Comparison of ENCODE assay signal across 13 cellular contexts in genomic region chr3:132595036-132595435, GRCh38. TPM values are rescaled to one million over a fixed set of nuclear protein-coding genes. Genes with fewer than 3 reads are reported as not detected.
DNase-seq lines count a peak whose midpoint lies in the region; ATAC-seq and TF ChIP-seq lines count a peak whose summit lies in the region.
"Had no signal": no experiment of that assay in that cellular context is flagged by ENCODE, and none has a peak within 500 bp of the region (broad histone marks: within the 10 kb centered on the region; RNA-seq: fewer than 3 reads in every experiment).

No MANE protein-coding gene starts in this region.

- DNase-seq in ACHN (peak; percentile 21), HL-60 (ENCODE audit: low read depth in 1 of 2, low spot score in 1 of 2) (peak; percentile 11 to 56), WTC11 (ENCODE audit: low spot score) (no peak), germinal center (ENCODE audit: low spot score) (peak; percentile 15), Caco-2 (no peak), GM19240 (ENCODE audit: insufficient read length, low spot score) (no peak), body of pancreas (no peak)
- no peak for DNase-seq in stimulated activated CD4-positive, alpha-beta T cell treated with anti-CD3 and anti-CD28 coated beads, Interleukin-4, amount 100 ng/mL, for 1 hour
- DNase-seq: activated naive CD8-positive, alpha-beta T cell treated with anti-CD3 and anti-CD28 coated beads, Interleukin-2, amount 10 ng/mL, durations not matched to agents 7 days and 5 days; esophagus squamous epithelium; NCI-H1417 treated with DMSO at 0.1 percent for 48 hours; stimulated activated naive CD8-positive, alpha-beta T cell treated with anti-CD3 and anti-CD28 coated beads, Interleukin-15, amount 100 ng/mL, for 72 hours had no signal

- H3K4me3 ChIP-seq in HL-60 (replicated peaks; ENCODE audit: insufficient read depth, low read length) (no peak overlapping the region), Caco-2 (ENCODE audit: low read depth, low read length) (no peak overlapping the region), body of pancreas (no peak overlapping the region)
- H3K4me3 ChIP-seq: esophagus squamous epithelium had no signal

- H3K9me3 Mint-ChIP-seq in WTC11, result peaks cover 1% of the 10 kb centered on the region; the same call in 1 of the 2 replicates
- no peaks in the 10 kb centered on the region for H3K9me3 Mint-ChIP-seq in Caco-2 (ENCODE audit: unreplicated experiment)

- H3K36me3 Mint-ChIP-seq in WTC11, result peaks cover 5% of the 10 kb centered on the region; the same call in 1 of the 2 replicates
- peaks cover 18% of the 10 kb centered on the region for H3K36me3 Mint-ChIP-seq in Caco-2 (ENCODE audit: insufficient read depth, unreplicated experiment)

- H3K27me3 ChIP-seq in HL-60 (ENCODE audit: insufficient read depth, poor library complexity, severe bottlenecking), result no peaks in the 10 kb centered on the region
- H3K27me3 ChIP-seq in Caco-2 (replicated peaks; ENCODE audit: control insufficient read depth, insufficient read depth, low read length), result no peaks in the 10 kb centered on the region
- no peaks in the 10 kb centered on the region for H3K27me3 ChIP-seq in body of pancreas
- H3K27me3 ChIP-seq: esophagus squamous epithelium had no signal

- intact Hi-C loops in Caco-2 (cut with micrococcal nuclease; ENCODE audit: unreplicated experiment) (no loop called here), body of pancreas (cut with DNase I) (no loop called here)

- H3K27ac ChIP-seq in HL-60 (replicated peaks), result no peak overlapping the region
- H3K27ac ChIP-seq in body of pancreas, result no peak overlapping the region
- H3K27ac ChIP-seq: esophagus squamous epithelium had no signal

- ATAC-seq in WTC11 (peak; percentile 83), body of pancreas (no peak)
- ATAC-seq: stimulated activated naive CD8-positive, alpha-beta T cell treated with anti-CD3 and anti-CD28 coated beads, Interleukin-15, amount 100 ng/mL, for 72 hours had no signal

- H3K4me1 Mint-ChIP-seq in WTC11 (peaks cover 6% of the 10 kb centered on the region), Caco-2 (ENCODE audit: low read depth, unreplicated experiment) (no peaks in the 10 kb centered on the region)
- H3K4me1 Mint-ChIP-seq: B cell; stimulated activated naive CD8-positive, alpha-beta T cell treated with anti-CD3 and anti-CD28 coated beads, Interleukin-15, amount 100 ng/mL, for 72 hours had no signal

- CTCF ChIA-PET in WTC11 (lab: Charles Lee) (interaction anchor here (1.2 kb wide), 1 partner anchor 59 kb away, joined by 3 read pairs; no protein-coding TSS in a partner anchor), Caco-2 (lab: Charles Lee) (no interaction called here)

- H3K9me3 ChIP-seq in Caco-2 (no peaks in the 10 kb centered on the region), body of pancreas (no peaks in the 10 kb centered on the region)
- H3K9me3 ChIP-seq: esophagus squamous epithelium had no signal

- H3K27me3 Mint-ChIP-seq in WTC11 (ENCODE audit: low read depth) (no peaks in the 10 kb centered on the region), Caco-2 (ENCODE audit: insufficient read depth, unreplicated experiment) (no peaks in the 10 kb centered on the region)
- H3K27me3 Mint-ChIP-seq: activated naive CD8-positive, alpha-beta T cell treated with anti-CD3 and anti-CD28 coated beads, Interleukin-2, amount 10 ng/mL, durations not matched to agents 7 days and 5 days; B cell; stimulated activated naive CD8-positive, alpha-beta T cell treated with anti-CD3 and anti-CD28 coated beads, Interleukin-15, amount 100 ng/mL, for 72 hours had no signal

- H3K36me3 ChIP-seq in Caco-2 (ENCODE audit: control insufficient read depth, insufficient read depth, low read length) (no peaks in the 10 kb centered on the region; the same call in none of the 2 replicates), body of pancreas (replicated peaks in 1 of 2; ENCODE audit: insufficient read depth in 1 of 2, low read depth in 2 of 2) (no peaks in the 10 kb centered on the region)

- POLR2A ChIA-PET in WTC11 (lab: Charles Lee), result no interaction called here
- POLR2A ChIA-PET in Caco-2 (lab: Charles Lee), result no interaction called here

- H3K4me1 ChIP-seq in Caco-2, result 0 out of 2 replicates have a peak, but pooled peaks cover 3% of the 10 kb centered on the region
- peaks cover 9% of the 10 kb centered on the region for H3K4me1 ChIP-seq in body of pancreas

- in situ Hi-C loops in ACHN (cut with HindIII; ENCODE audit: low pct_ligation_motif_present, low pct_unique_long_range_greater_than_20kb, low sequenced_read_pairs), result no loop called here

- H3K4me3 Mint-ChIP-seq in WTC11 (no peak overlapping the region), Caco-2 (ENCODE audit: unreplicated experiment) (no peak overlapping the region)
- H3K4me3 Mint-ChIP-seq: activated naive CD8-positive, alpha-beta T cell treated with anti-CD3 and anti-CD28 coated beads, Interleukin-2, amount 10 ng/mL, durations not matched to agents 7 days and 5 days; B cell; stimulated activated naive CD8-positive, alpha-beta T cell treated with anti-CD3 and anti-CD28 coated beads, Interleukin-15, amount 100 ng/mL, for 72 hours had no signal

- TF ChIP-seq CTCF in HL-60 (IDR thresholded peaks at IDR 0.05; ENCODE audit: insufficient read depth, low read length), result no peak
- TF ChIP-seq CTCF in WTC11 (IDR thresholded peaks at IDR 0.05), result no peak
- no peak for TF ChIP-seq CTCF in Caco-2 (IDR thresholded peaks at IDR 0.05; ENCODE audit: insufficient read depth in 1 of 2, low read depth in 1 of 2, low read length in 1 of 2, severe bottlenecking in 1 of 2, unreplicated experiment in 1 of 2)
- TF ChIP-seq CTCF in body of pancreas (IDR thresholded peaks at IDR 0.05), result no peak

- H3K27ac Mint-ChIP-seq in WTC11, result no peak overlapping the region
- H3K27ac Mint-ChIP-seq in Caco-2 (ENCODE audit: unreplicated experiment), result no peak overlapping the region
- H3K27ac Mint-ChIP-seq: activated naive CD8-positive, alpha-beta T cell treated with anti-CD3 and anti-CD28 coated beads, Interleukin-2, amount 10 ng/mL, durations not matched to agents 7 days and 5 days; B cell; stimulated activated naive CD8-positive, alpha-beta T cell treated with anti-CD3 and anti-CD28 coated beads, Interleukin-15, amount 100 ng/mL, for 72 hours had no signal

- BruUV-seq in Caco-2 (replicated peaks; lab: Mats Ljungman, UMichigan), result no TSS peak

- TF ChIP-seq POLR2A in body of pancreas (IDR thresholded peaks at IDR 0.05), result no peak

TF ChIP-seq in WTC11, 78 proteins besides CTCF, POLR2A, EP300 and RAD21 (continues in another document):
- TF ChIP-seq GABPB1 (CRISPR knock-in tag; IDR thresholded peaks at IDR 0.05) (no peak), FOXP1 (CRISPR knock-in tag; IDR thresholded peaks at IDR 0.05; ENCODE audit: borderline replicate concordance) (no peak), ZNF423 (CRISPR knock-in tag; IDR thresholded peaks at IDR 0.05) (no peak), AR (CRISPR knock-in tag; IDR thresholded peaks at IDR 0.05) (no peak), CDX4 (CRISPR knock-in tag; IDR thresholded peaks at IDR 0.05; ENCODE audit: borderline replicate concordance) (no peak), IRF2 (CRISPR knock-in tag; IDR thresholded peaks at IDR 0.05; ENCODE audit: borderline replicate concordance, low read depth) (no peak), JUN (CRISPR knock-in tag; IDR thresholded peaks at IDR 0.05) (no peak), ZNF138 (CRISPR knock-in tag; conservative IDR thresholded peaks at IDR 0.05) (no peak), ZNF425 (CRISPR knock-in tag; conservative IDR thresholded peaks at IDR 0.05) (no peak)

RNA-seq across cellular contexts. Expression of gene ACKR4, which starts 2.0 kb away (rescaled TPM):
- total RNA-seq in WTC11 (2021), result not detected in 3 replicates
- total RNA-seq in Caco-2 (2022), result not detected in 2 replicates
- total RNA-seq in body of pancreas, result 1 to 10 TPM; 1.3 to 2.0 TPM
- total RNA-seq: activated naive CD8-positive, alpha-beta T cell treated with anti-CD3 and anti-CD28 coated beads, Interleukin-2, amount 10 ng/mL, durations not matched to agents 7 days and 5 days had no signal

Comparison
In these comparisons a context has a peak if more than half of its experiments do, and no peak if none do; other contexts are left out.
1. DNase-seq: peak in ACHN (single experiment), HL-60 (2 of 2) and germinal center (single experiment); none in WTC11 (single experiment), Caco-2 (0 of 2), GM19240 (single experiment), body of pancreas (0 of 4) and stimulated activated CD4-positive, alpha-beta T cell treated with anti-CD3 and anti-CD28 coated beads, Interleukin-4, amount 100 ng/mL, for 1 hour (single experiment).